ENCODE assay signal across 1 cellular context in genomic region chr1:161726631-161727342, GRCh38.
A peak's percentile ranks its signal among the peaks of the same experiment; 100 is the strongest.
TF ChIP-seq lines count a peak whose summit lies in the region.

No MANE protein-coding gene starts in this region.

TF ChIP-seq in PFSK-1, 5 proteins besides CTCF, POLR2A, EP300 and RAD21:
- TF ChIP-seq REST (IDR thresholded peaks at IDR 0.05; ENCODE audit: insufficient read depth in 1 of 2, low read depth in 2 of 2, low read length in 2 of 2) (peak in 1 of 2 experiments; percentile 48; a peak in 1 of 4 replicates), FOXP2 (optimal IDR thresholded peaks at IDR 0.05; ENCODE audit: borderline replicate concordance, extremely low read depth, extremely low read length, insufficient read depth) (peak; percentile 85), SIN3A (IDR thresholded peaks at IDR 0.05; ENCODE audit: borderline replicate concordance, insufficient read depth, low read length) (no peak; the same call in 1 of the 2 replicates), POLR2AphosphoS5 (IDR thresholded peaks at IDR 0.05; ENCODE audit: low read depth, low read length) (peak; percentile 83), TAF1 (IDR thresholded peaks at IDR 0.05; ENCODE audit: borderline replicate concordance, insufficient read depth, low read length) (peak; percentile 80; the same call in 1 of the 2 replicates)
